ENCODE assay signal across 17 cellular contexts in genomic region chr22:28151241-28151640, GRCh38.
DNase-seq lines count a peak whose midpoint lies in the region; ATAC-seq and FAIRE-seq lines count a peak whose summit lies in the region.
"Had no signal": no experiment of that assay in that cellular context is flagged by ENCODE, and none has a peak within 500 bp of the region (broad histone marks: within the 10 kb centered on the region; RNA-seq: fewer than 3 reads in every experiment).

No MANE protein-coding gene starts in this region.

- intact Hi-C loops in left colon (cut with DNase I, micrococcal nuclease) = no loop called here

- ATAC-seq in left colon (peak; percentile 64), GM18873 (IDR thresholded peaks at IDR 0.05; ENCODE audit: low FRiP score, unreplicated experiment) (no peak)

- DNase-seq in NCI-H2171 treated with DMSO at 0.1 percent for 48 hours (lab: John Stamatoyannopoulos, UW) = peak; percentile 36
- no peak for DNase-seq in NCI-H2171 (lab: John Stamatoyannopoulos, UW)
- DNase-seq in NCI-H69 (lab: John Stamatoyannopoulos, UW) = peak; percentile 93
- DNase-seq in left colon = no peak
- no peak for DNase-seq in urothelium cell line (ENCODE audit: low spot score)
- no peak for DNase-seq in caudate nucleus (lab: John Stamatoyannopoulos, UW)
- DNase-seq in SKM-1 treated with dmso at 0.1 percent for 144 hours (lab: John Stamatoyannopoulos, UW; ENCODE audit: unreplicated experiment) = no peak
- DNase-seq: 8988T, DMS79 treated with DMSO at 0.1 percent for 48 hours, GDM1, H7, MG63, NCI-H1092 treated with DMSO at 0.1 percent for 48 hours, NCI-H1930, NCI-H526 had no signal

- FAIRE-seq in urothelium cell line (lab: Jason Lieb, UNC) = peak; percentile 46
- FAIRE-seq: GM12892 had no signal

- no peak overlapping the region for H3K27ac ChIP-seq in caudate nucleus (ENCODE audit: low read depth, low read length)

Comparison
In these comparisons a context has a peak if more than half of its experiments do, and no peak if none do; other contexts are left out.
1. DNase-seq: peak in NCI-H2171 treated with DMSO at 0.1 percent for 48 hours (single experiment) and NCI-H69 (single experiment); none in NCI-H2171 (single experiment), left colon (0 of 2), urothelium cell line (single experiment), caudate nucleus (0 of 61) and SKM-1 treated with dmso at 0.1 percent for 144 hours (single experiment).